20 cellular contexts compared by ENCODE assay signal in genomic region chr1:231369282-231369681, GRCh38. TPM values are rescaled to one million over a fixed set of nuclear protein-coding genes. Genes with fewer than 3 reads are reported as not detected.
DNase-seq lines count a peak whose midpoint lies in the region; ATAC-seq, FAIRE-seq and TF ChIP-seq lines count a peak whose summit lies in the region.
"Had no signal": no experiment of that assay in that cellular context is flagged by ENCODE, and none has a peak within 500 bp of the region (broad histone marks: within the 10 kb centered on the region; RNA-seq: fewer than 3 reads in every experiment).

No MANE protein-coding gene starts in this region.

- ATAC-seq in T-helper 17 cell, result no peak
- ATAC-seq in GM19035 (IDR thresholded peaks at IDR 0.05; ENCODE audit: unreplicated experiment), result no peak
- no peak for ATAC-seq in HG02759 (IDR thresholded peaks at IDR 0.05; ENCODE audit: unreplicated experiment)

- dilution Hi-C loops in keratinocyte (cut with MboI; ENCODE audit: extremely low pct_ligation_motif_present, low sequenced_read_pairs), result no loop called here

- no peak overlapping the region for H3K4me3 Mint-ChIP-seq in activated T-cell treated with anti-CD3 and anti-CD28 coated beads, Interleukin-2, amount 50 U/mL, for 24 hours
- no peak overlapping the region for H3K4me3 Mint-ChIP-seq in T-helper 17 cell
- H3K4me3 Mint-ChIP-seq: T-helper 2 cell treated with Interferon-gamma antibody and Interleukin-4, amounts not matched to agents 5 μg/mL and 100 μg/mL, for 36 hours had no signal

- H3K9me3 Mint-ChIP-seq in activated T-cell treated with anti-CD3 and anti-CD28 coated beads, Interleukin-2, amount 50 U/mL, for 24 hours, result no peaks in the 10 kb centered on the region
- H3K9me3 Mint-ChIP-seq: T-helper 2 cell treated with Interferon-gamma antibody and Interleukin-4, amounts not matched to agents 5 μg/mL and 100 μg/mL, for 36 hours had no signal

- FAIRE-seq in keratinocyte (lab: Jason Lieb, UNC), result no peak
- FAIRE-seq: G401.6, H1, HTR-8/SVneo, islet of Langerhans had no signal

- no peak overlapping the region for H2AFZ ChIP-seq in keratinocyte (ENCODE audit: control insufficient read depth, low read length)

- H3K9me3 ChIP-seq in T-helper 17 cell (ENCODE audit: control insufficient read depth, low read length, poor library complexity, severe bottlenecking), result no peaks in the 10 kb centered on the region
- H3K9me3 ChIP-seq in keratinocyte (ENCODE audit: control insufficient read depth, low read depth, low read length), result no peaks in the 10 kb centered on the region
- H3K9me3 ChIP-seq: MG63 had no signal

- H3K36me3 Mint-ChIP-seq in activated T-cell treated with anti-CD3 and anti-CD28 coated beads, Interleukin-2, amount 50 U/mL, for 24 hours (ENCODE audit: low read depth), result peaks cover 43% of the 10 kb centered on the region
- H3K36me3 Mint-ChIP-seq in T-helper 17 cell (ENCODE audit: low read depth), result peaks cover 6% of the 10 kb centered on the region

- no peaks in the 10 kb centered on the region for H4K20me1 ChIP-seq in keratinocyte (ENCODE audit: control insufficient read depth, extremely low read depth, insufficient read depth, low read length)

- no peak overlapping the region for H3K9ac ChIP-seq in keratinocyte (ENCODE audit: control insufficient read depth, extremely low read depth, insufficient read depth, low read length)

- TF ChIP-seq CTCF in keratinocyte (optimal IDR thresholded peaks at IDR 0.05 in 1 of 3, IDR thresholded peaks at IDR 0.05 in 1 of 3, conservative IDR thresholded peaks at IDR 0.05 in 1 of 3; ENCODE audit: extremely low read depth in 1 of 3, insufficient read depth in 2 of 3, low read length in 3 of 3), result peak in 2 of 3 experiments; percentile 6 to 52

- H3K79me2 ChIP-seq in keratinocyte (ENCODE audit: control insufficient read depth, insufficient read depth, low read length), result peaks cover 3% of the 10 kb centered on the region

- H3K4me1 ChIP-seq in keratinocyte (ENCODE audit: control insufficient read depth, extremely low read depth, insufficient read depth, low read length), result no peaks in the 10 kb centered on the region

- peaks cover 2% of the 10 kb centered on the region for H3K4me1 Mint-ChIP-seq in activated T-cell treated with anti-CD3 and anti-CD28 coated beads, Interleukin-2, amount 50 U/mL, for 24 hours (ENCODE audit: low read depth)
- peaks cover 10% of the 10 kb centered on the region for H3K4me1 Mint-ChIP-seq in T-helper 17 cell

- H3K27me3 ChIP-seq in keratinocyte (ENCODE audit: control insufficient read depth, extremely low read depth, insufficient read depth, low read length), result no peaks in the 10 kb centered on the region
- H3K27me3 ChIP-seq: MG63 had no signal

- no peak overlapping the region for H3K4me3 ChIP-seq in keratinocyte (ENCODE audit: control insufficient read depth in 2 of 3, extremely low read depth in 1 of 3, insufficient read depth in 2 of 3, low read depth in 1 of 3, low read length in 3 of 3)
- H3K4me3 ChIP-seq: MG63 had no signal

- no peak for DNase-seq in activated T-cell treated with anti-CD3 and anti-CD28 coated beads, Interleukin-2, amount 50 U/mL, for 24 hours
- no peak for DNase-seq in activated T-cell treated with anti-CD3 and anti-CD28 coated beads, Interleukin-2, amount 50 U/mL, for 1 hour
- DNase-seq in T-helper 17 cell (no peak), keratinocyte (ENCODE audit: low read depth, low spot score) (no peak), substantia nigra (lab: John Stamatoyannopoulos, UW) (peak in 19 of 49 donors; percentile 2 to 40 (median 15)), NCI-H1092 (lab: John Stamatoyannopoulos, UW) (no peak)
- DNase-seq: activated CD8-positive, alpha-beta memory T cell treated with anti-CD3 and anti-CD28 coated beads, Interleukin-2, amount 50 U/mL, for 4 hours; activated naive CD4-positive, alpha-beta T cell treated with anti-CD3 and anti-CD28 coated beads, Interleukin-2, amount 50 U/mL, for 16 hours; MG63; NCI-H2081 treated with DMSO at 0.1 percent for 48 hours; NCI-H748 treated with DMSO at 0.1 percent for 48 hours; Right ventricle myocardium superior; trophoblast cell had no signal

- H3K4me2 ChIP-seq in keratinocyte (ENCODE audit: control insufficient read depth, extremely low read depth, insufficient read depth, low read depth, low read length), result no peak overlapping the region

- H3K36me3 ChIP-seq in keratinocyte (ENCODE audit: control insufficient read depth in 2 of 2, extremely low read depth in 1 of 2, insufficient read depth in 2 of 2, low read length in 2 of 2), result peaks cover 3 to 10% of the 10 kb centered on the region in 2 experiments

- no peaks in the 10 kb centered on the region for H3K27me3 Mint-ChIP-seq in activated T-cell treated with anti-CD3 and anti-CD28 coated beads, Interleukin-2, amount 50 U/mL, for 24 hours
- no peaks in the 10 kb centered on the region for H3K27me3 Mint-ChIP-seq in T-helper 17 cell

- H3K9me1 ChIP-seq in keratinocyte (ENCODE audit: control insufficient read depth, extremely low read depth, insufficient read depth, low read length), result no peaks in the 10 kb centered on the region

- H3K27ac ChIP-seq in keratinocyte (ENCODE audit: control insufficient read depth, insufficient read depth, low read length), result no peak overlapping the region
- H3K27ac ChIP-seq in substantia nigra (ENCODE audit: low read depth, low read length, poor library complexity, severe bottlenecking), result peak overlapping the region; percentile 56

- peak overlapping the region; percentile 10 for H3K27ac Mint-ChIP-seq in activated T-cell treated with anti-CD3 and anti-CD28 coated beads, Interleukin-2, amount 50 U/mL, for 24 hours
- peak overlapping the region; percentile 88 for H3K27ac Mint-ChIP-seq in T-helper 17 cell
- H3K27ac Mint-ChIP-seq: T-helper 2 cell treated with Interferon-gamma antibody and Interleukin-4, amounts not matched to agents 5 μg/mL and 100 μg/mL, for 36 hours had no signal

RNA-seq across cellular contexts. Expression of gene SPRTN, which starts 31.2 kb away (rescaled TPM):
- total RNA-seq in T-helper 17 cell, result 10 to 100 TPM; 23.3 to 31.3 TPM
- 15.7 to 17.4 TPM (median 16.8 TPM) in 3 replicates for polyA plus RNA-seq in keratinocyte
- polyA plus RNA-seq in keratinocyte (2011; ENCODE audit: low read depth), result 25.1 TPM
- 9.7 and 14.1 TPM in 2 replicates for polyA plus RNA-seq in keratinocyte (2011; cell fraction: cytosol; rRNA removed)
- 19.2 and 21.0 TPM in 2 replicates for polyA plus RNA-seq in keratinocyte (2011; cell fraction: nucleus; rRNA removed)
- polyA plus RNA-seq in keratinocyte (2012; ENCODE audit: low replicate concordance), result 6.5 and 15.9 TPM in 2 replicates
- 17.3 to 33.2 TPM (median 22.5 TPM) in 3 replicates for polyA minus RNA-seq in keratinocyte
- 24.4 TPM for polyA minus RNA-seq in keratinocyte (2011; cell fraction: cytosol; rRNA and poly(A)+ RNA removed)
- 18.4 and 26.7 TPM in 2 replicates for polyA minus RNA-seq in keratinocyte (2011; cell fraction: nucleus; rRNA and poly(A)+ RNA removed)

RNA-seq across cellular contexts. Expression of gene EXOC8, which starts 31.6 kb away (rescaled TPM):
- 10 to 100 TPM; 29.8 to 35.9 TPM for total RNA-seq in T-helper 17 cell
- 6.0 to 7.1 TPM (median 6.9 TPM) in 3 replicates for polyA plus RNA-seq in keratinocyte
- polyA plus RNA-seq in keratinocyte (2011; ENCODE audit: low read depth), result 3.3 TPM
- polyA plus RNA-seq in keratinocyte (2011; cell fraction: cytosol; rRNA removed), result 2.4 and 3.7 TPM in 2 replicates
- 9.3 and 11.2 TPM in 2 replicates for polyA plus RNA-seq in keratinocyte (2011; cell fraction: nucleus; rRNA removed)
- 7.4 and 7.6 TPM in 2 replicates for polyA plus RNA-seq in keratinocyte (2012; ENCODE audit: low replicate concordance)
- polyA minus RNA-seq in keratinocyte, result 11.0 to 12.8 TPM (median 12.0 TPM) in 3 replicates
- polyA minus RNA-seq in keratinocyte (2011; cell fraction: cytosol; rRNA and poly(A)+ RNA removed), result 9.8 TPM
- 11.7 and 17.5 TPM in 2 replicates for polyA minus RNA-seq in keratinocyte (2011; cell fraction: nucleus; rRNA and poly(A)+ RNA removed)

RNA-seq across cellular contexts. Expression of gene EGLN1, which starts 52.8 kb away (rescaled TPM):
- total RNA-seq in T-helper 17 cell, result 10 to 100 TPM; 13.5 to 17.2 TPM
- polyA plus RNA-seq in keratinocyte, result 15.5 to 34.1 TPM (median 17.6 TPM) in 3 replicates
- polyA plus RNA-seq in keratinocyte (2011; ENCODE audit: low read depth), result 12.7 TPM
- polyA plus RNA-seq in keratinocyte (2011; cell fraction: cytosol; rRNA removed), result 17.4 and 40.9 TPM in 2 replicates
- 11.8 and 16.1 TPM in 2 replicates for polyA plus RNA-seq in keratinocyte (2011; cell fraction: nucleus; rRNA removed)
- 18.3 and 18.7 TPM in 2 replicates for polyA plus RNA-seq in keratinocyte (2012; ENCODE audit: low replicate concordance)
- polyA minus RNA-seq in keratinocyte, result 2.9 to 44.8 TPM (median 15.0 TPM) in 3 replicates
- 22.3 TPM for polyA minus RNA-seq in keratinocyte (2011; cell fraction: cytosol; rRNA and poly(A)+ RNA removed)
- polyA minus RNA-seq in keratinocyte (2011; cell fraction: nucleus; rRNA and poly(A)+ RNA removed), result 13.2 and 15.7 TPM in 2 replicates
